ENCODE assay signal across 9 cellular contexts in genomic region chr20:20018366-20018765, GRCh38. TPM values are rescaled to one million over a fixed set of nuclear protein-coding genes. Genes with fewer than 3 reads are reported as not detected.
DNase-seq lines count a peak whose midpoint lies in the region; ATAC-seq and TF ChIP-seq lines count a peak whose summit lies in the region.
"Had no signal": no experiment of that assay in that cellular context is flagged by ENCODE, and none has a peak within 500 bp of the region (broad histone marks: within the 10 kb centered on the region; RNA-seq: fewer than 3 reads in every experiment).

No MANE protein-coding gene starts in this region.

- peak overlapping the region; percentile 97 for H3K4me2 ChIP-seq in Karpas-422 (ENCODE audit: low read depth, low read length, poor library complexity, severe bottlenecking)

- peaks cover 25% of the 10 kb centered on the region for H4K20me1 ChIP-seq in Karpas-422 (ENCODE audit: insufficient read depth, low read depth, low read length)

- H3K9ac ChIP-seq in Karpas-422 (ENCODE audit: low read length): peak overlapping the region; percentile 96

- peak overlapping the region; percentile 53 to 95 (median 86) for H3K27ac Mint-ChIP-seq in naive B cell

- peaks cover 33% of the 10 kb centered on the region for H3K4me1 ChIP-seq in Karpas-422 (ENCODE audit: low read length)

- H3K9me3 ChIP-seq in Karpas-422 (ENCODE audit: low read length): no peaks in the 10 kb centered on the region

- H3K4me3 ChIP-seq in AG10803 (ENCODE audit: low read length): peak overlapping the region; percentile 88
- peak overlapping the region; percentile 100 for H3K4me3 ChIP-seq in Karpas-422 (ENCODE audit: low read length)
- H3K4me3 ChIP-seq in cardiac fibroblast (replicated peaks in 1 of 2; ENCODE audit: low read depth in 2 of 2, low read length in 2 of 2): peak overlapping the region; percentile 87 to 94

- DNase-seq in AG10803 (ENCODE audit: low read depth): no peak
- DNase-seq in Karpas-422: no peak
- DNase-seq in cardiac fibroblast (ENCODE audit: low read depth in 2 of 2): no peak
- DNase-seq in naive B cell: no peak
- no peak for DNase-seq in activated effector memory CD4-positive, alpha-beta T cell treated with Interleukin-2 at 50 U/mL for 16 hours
- DNase-seq in DMS53 (lab: John Stamatoyannopoulos, UW): no peak
- DNase-seq: KG1 had no signal

- peaks cover 61% of the 10 kb centered on the region for H3K79me2 ChIP-seq in Karpas-422 (ENCODE audit: low read length)

- H3K36me3 Mint-ChIP-seq in naive B cell: peaks cover 0 to under 1% of the 10 kb centered on the region in 2 donors

- peaks cover 13% of the 10 kb centered on the region for H3K36me3 ChIP-seq in Karpas-422 (ENCODE audit: insufficient read depth, low read length)

- no peaks in the 10 kb centered on the region for H3K9me3 Mint-ChIP-seq in naive B cell

- no peak overlapping the region for H2AFZ ChIP-seq in Karpas-422 (ENCODE audit: low read length)

- peak overlapping the region; percentile 29 to 95 (median 90) for H3K4me3 Mint-ChIP-seq in naive B cell

- no peaks in the 10 kb centered on the region for H3K27me3 ChIP-seq in Karpas-422 (ENCODE audit: low read length)

- no peak overlapping the region; the same call in 1 of the 2 replicates for H3K27ac ChIP-seq in Karpas-422 (ENCODE audit: low read length)

- no peak for TF ChIP-seq CTCF in AG10803 (conservative IDR thresholded peaks at IDR 0.05; ENCODE audit: low read length)
- TF ChIP-seq CTCF in cardiac fibroblast (IDR thresholded peaks at IDR 0.05; ENCODE audit: low read depth, low read length): no peak

- peaks cover 37 to 44% (median 38%) of the 10 kb centered on the region in 3 donors for H3K4me1 Mint-ChIP-seq in naive B cell

- H3K27me3 Mint-ChIP-seq in naive B cell: no peaks in the 10 kb centered on the region

- ATAC-seq in naive B cell (ENCODE audit: low read depth in 2 of 2): no peak
- no peak for ATAC-seq in HG03457 (IDR thresholded peaks at IDR 0.05; ENCODE audit: unreplicated experiment)
- no peak for ATAC-seq in HG02588 (IDR thresholded peaks at IDR 0.05; ENCODE audit: unreplicated experiment)

- H3K9me2 ChIP-seq in Karpas-422 (replicated peaks; ENCODE audit: insufficient read depth, low read length): no peaks in the 10 kb centered on the region

RNA-seq across cellular contexts. Expression of gene NAA20, which starts 1.2 kb away (rescaled TPM):
- total RNA-seq in Karpas-422 (2014; rRNA removed; shearing (Covaris generic); ENCODE audit: low replicate concordance): 32.8 and 39.0 TPM in 2 replicates
- polyA plus RNA-seq in naive B cell (ENCODE audit: low read depth in 6 of 6): 100 to 1,000 TPM in 1 of 6 donors, 10 to 100 TPM in 5; 60.7 to 109 (median 69.2) TPM

RNA-seq across cellular contexts. Expression of gene CRNKL1, which starts 33.9 kb away (rescaled TPM):
- total RNA-seq in Karpas-422 (2014; rRNA removed; shearing (Covaris generic); ENCODE audit: low replicate concordance): 17.6 and 18.4 TPM in 2 replicates
- polyA plus RNA-seq in naive B cell (ENCODE audit: low read depth in 6 of 6): 10 to 100 TPM in 2 of 6 donors, 1 to 10 TPM in 4; 6.6 to 12.6 (median 9.1) TPM

RNA-seq across cellular contexts. Expression of gene CFAP61, which starts 34.0 kb away (rescaled TPM):
- total RNA-seq in Karpas-422 (2014; rRNA removed; shearing (Covaris generic); ENCODE audit: low replicate concordance): 0.19 TPM in 1 of 2 replicates, not detected in the other
- polyA plus RNA-seq in naive B cell (ENCODE audit: low read depth in 6 of 6): not detected
